In genomic region chr10:122264931-122265330, GRCh38 we compare ENCODE assay signal across 17 cellular contexts. TPM values are rescaled to one million over a fixed set of nuclear protein-coding genes. Genes with fewer than 3 reads are reported as not detected.
DNase-seq lines count a peak whose midpoint lies in the region; ATAC-seq, FAIRE-seq and TF ChIP-seq lines count a peak whose summit lies in the region.
"Had no signal": no experiment of that assay in that cellular context is flagged by ENCODE, and none has a peak within 500 bp of the region (broad histone marks: within the 10 kb centered on the region; RNA-seq: fewer than 3 reads in every experiment).

No MANE protein-coding gene starts in this region.

- H3K36me3 ChIP-seq in mammary epithelial cell (ENCODE audit: insufficient read depth, low read length) (peaks cover 2% of the 10 kb centered on the region), adipocyte (ENCODE audit: control insufficient read depth, insufficient read depth, low read length, severe bottlenecking) (no peaks in the 10 kb centered on the region), mesenchymal stem cell (ENCODE audit: control insufficient read depth in 1 of 2, insufficient read depth in 2 of 2, low read depth in 1 of 2, low read length in 2 of 2) (peaks cover 6 to 10% of the 10 kb centered on the region in 2 experiments), spleen (no peaks in the 10 kb centered on the region), HepG2 (replicated peaks in 1 of 2; ENCODE audit: control insufficient read depth in 1 of 2, insufficient read depth in 2 of 2, low read length in 2 of 2) (peaks cover 0 to 1% of the 10 kb centered on the region in 2 experiments; a peak in 1 of 5 replicates)

- H3K23ac ChIP-seq in mesenchymal stem cell (ENCODE audit: low read length in 2 of 2): no peak overlapping the region

- intact Hi-C loops in MCF 10A (cut with micrococcal nuclease) (loop anchor here (10.0 kb wide), 2 partner anchors 120 to 210 kb away; no protein-coding TSS in a partner anchor), mammary epithelial cell (cut with micrococcal nuclease) (no loop called here), spleen (cut with DNase I; ENCODE audit: low total_unique reads) (no loop called here), HepG2 (cut with micrococcal nuclease; ENCODE audit: unreplicated experiment) (loop anchor here (10.0 kb wide), 2 partner anchors 120 to 220 kb away; no protein-coding TSS in a partner anchor)

- no peak overlapping the region for H4K8ac ChIP-seq in mesenchymal stem cell (ENCODE audit: low read length)

- H3K4me3 Mint-ChIP-seq in MCF 10A (ENCODE audit: unreplicated experiment): peak overlapping the region; percentile 64

- H2BK12ac ChIP-seq in mesenchymal stem cell (ENCODE audit: low read length in 2 of 2): peak overlapping the region in 1 of 2 experiments; percentile 68

- no peak overlapping the region for H2BK120ac ChIP-seq in mesenchymal stem cell (ENCODE audit: low read depth, low read length)

- POLR2A ChIA-PET in MCF 10A (lab: Yijun Ruan, JAX) (interaction anchor here (2.0 kb wide), 1 partner anchor 11 kb away, joined by 6 read pairs; no protein-coding TSS in a partner anchor), HepG2 (lab: Yijun Ruan, JAX) (no interaction called here)

- H3K79me1 ChIP-seq in mesenchymal stem cell (replicated peaks; ENCODE audit: low read length, poor library complexity, severe bottlenecking): peaks cover 7% of the 10 kb centered on the region

- TF ChIP-seq RAD21 in HepG2 (CRISPR knock-in tag; IDR thresholded peaks at IDR 0.05): no peak

- H4K91ac ChIP-seq in mesenchymal stem cell (ENCODE audit: low read length): no peak overlapping the region

- no peak overlapping the region for H3K18ac ChIP-seq in mesenchymal stem cell (ENCODE audit: low read depth in 1 of 2, low read length in 2 of 2)

- peaks cover 85% of the 10 kb centered on the region for H3K36me3 Mint-ChIP-seq in MCF 10A (ENCODE audit: insufficient read depth, unreplicated experiment)

- 86% methylated on average over 8 of the region's 8 CpGs for WGBS in mammary epithelial cell (ENCODE audit: low coverage, missing lambda C conversion rate)
- WGBS in mesenchymal stem cell: 97% methylated on average over 3 of the region's 8 CpGs
- WGBS in spleen, 5 donors: 87 to 95% (median 89%) methylated on average over 8 of the region's 8 CpGs
- 98% methylated on average over 8 of the region's 8 CpGs for WGBS in HepG2 (ENCODE audit: low lambda C conversion rate)

- no peaks in the 10 kb centered on the region for H3K79me2 ChIP-seq in mammary epithelial cell (ENCODE audit: insufficient read depth, low read length)
- H3K79me2 ChIP-seq in HepG2 (ENCODE audit: insufficient read depth, low read length): no peaks in the 10 kb centered on the region

- H3K27me3 Mint-ChIP-seq in MCF 10A (ENCODE audit: insufficient read depth, unreplicated experiment): no peaks in the 10 kb centered on the region

- in situ Hi-C loops in mammary epithelial cell (cut with MboI; ENCODE audit: low sequenced_read_pairs in 2 of 2) (no loop called here), HepG2 (cut with HindIII; ENCODE audit: extremely low pct_ligation_motif_present, low pct_unique_long_range_greater_than_20kb) (no loop called here)

- BruUV-seq in MCF 10A (replicated peaks; lab: Mats Ljungman, UMichigan) (no TSS peak), mammary epithelial cell (replicated peaks; lab: Mats Ljungman, UMichigan) (no TSS peak), HepG2 (replicated peaks; lab: Mats Ljungman, UMichigan) (no TSS peak)

- DNase-seq in MCF 10A (ENCODE audit: unreplicated experiment) (no peak), mammary epithelial cell (no peak), adipocyte (ENCODE audit: low read depth) (no peak), mesenchymal stem cell (no peak), spleen (peak; percentile 32), HepG2 (ENCODE audit: low spot score) (no peak), HT-29 (ENCODE audit: low spot score) (no peak), AG08395 (ENCODE audit: low spot score) (no peak)
- DNase-seq: GF-D8, NCI-H1930, NCI-H748 treated with DMSO at 0.1 percent for 48 hours had no signal

- H2BK5ac ChIP-seq in mesenchymal stem cell (ENCODE audit: low read depth, low read length, poor library complexity, severe bottlenecking): no peak overlapping the region

- H2AK5ac ChIP-seq in mesenchymal stem cell (ENCODE audit: low read length, severe bottlenecking): peak overlapping the region; percentile 65

- TF ChIP-seq EP300 in HepG2 (IDR thresholded peaks at IDR 0.05; ENCODE audit: low read depth in 2 of 2, low read length in 2 of 2): no peak
- no peak for TF ChIP-seq EP300 in HepG2 (CRISPR knock-in tag; IDR thresholded peaks at IDR 0.05; ENCODE audit: borderline replicate concordance)

- no peak overlapping the region for H3K14ac ChIP-seq in mesenchymal stem cell (ENCODE audit: low read length in 2 of 2)

- H3K4ac ChIP-seq in mesenchymal stem cell (ENCODE audit: low read depth in 1 of 2, low read length in 2 of 2): peak overlapping the region in 1 of 2 experiments; percentile 47

- no peak overlapping the region for H3K4me3 ChIP-seq in mammary epithelial cell (replicated peaks in 1 of 3; ENCODE audit: insufficient read depth in 1 of 3, low read depth in 2 of 3, low read length in 3 of 3)
- peak overlapping the region; percentile 69 for H3K4me3 ChIP-seq in adipocyte (ENCODE audit: low read length)
- H3K4me3 ChIP-seq in mesenchymal stem cell (ENCODE audit: insufficient read depth in 1 of 2, low read depth in 1 of 2, low read length in 2 of 2): no peak overlapping the region
- H3K4me3 ChIP-seq in spleen: no peak overlapping the region
- no peak overlapping the region for H3K4me3 ChIP-seq in HepG2 (replicated peaks in 1 of 3; ENCODE audit: insufficient read depth in 1 of 3, low read depth in 2 of 3, low read length in 3 of 3)
- H3K4me3 ChIP-seq: BLaER1 treated with 17β-estradiol and CSF1 and Interleukin-3, amounts not matched to agents 10 nM and 100 nM had no signal

- H2BK15ac ChIP-seq in mesenchymal stem cell (ENCODE audit: low read depth, poor library complexity, severe bottlenecking): no peak overlapping the region

- peaks cover 11% of the 10 kb centered on the region for H3K4me1 ChIP-seq in mammary epithelial cell (ENCODE audit: insufficient read depth, low read length)
- H3K4me1 ChIP-seq in adipocyte (ENCODE audit: control insufficient read depth, insufficient read depth, low read length): peaks cover 31% of the 10 kb centered on the region
- H3K4me1 ChIP-seq in mesenchymal stem cell (ENCODE audit: control insufficient read depth, insufficient read depth, low read depth, low read length): peaks cover 15% of the 10 kb centered on the region
- no peaks in the 10 kb centered on the region for H3K4me1 ChIP-seq in spleen
- peaks cover 28% of the 10 kb centered on the region for H3K4me1 ChIP-seq in HepG2 (ENCODE audit: insufficient read depth, low read length)

- dilution Hi-C loops in mammary epithelial cell (cut with HindIII; ENCODE audit: low sequenced_read_pairs): no loop called here

- TF ChIP-seq POLR2A in spleen (IDR thresholded peaks at IDR 0.05) (no peak), HepG2 (IDR thresholded peaks at IDR 0.05; ENCODE audit: insufficient read depth in 1 of 2, low read depth in 2 of 2, low read length in 2 of 2) (no peak)

- H3K4me2 ChIP-seq in mammary epithelial cell (ENCODE audit: insufficient read depth, low read depth, low read length) (no peak overlapping the region), mesenchymal stem cell (ENCODE audit: low read length, poor library complexity, severe bottlenecking) (no peak overlapping the region), HepG2 (ENCODE audit: low read depth, low read length) (no peak overlapping the region)
- H3K4me2 ChIP-seq: BLaER1 treated with 17β-estradiol and CSF1 and Interleukin-3, amounts not matched to agents 10 nM and 100 nM had no signal

- TF ChIP-seq CTCF in MCF 10A (IDR thresholded peaks at IDR 0.05; ENCODE audit: unreplicated experiment): no peak
- no peak for TF ChIP-seq CTCF in mammary epithelial cell (conservative IDR thresholded peaks at IDR 0.05 in 1 of 2, IDR thresholded peaks at IDR 0.05 in 1 of 2; ENCODE audit: extremely low read depth in 1 of 2, insufficient read depth in 1 of 2, low read depth in 1 of 2, low read length in 2 of 2)
- TF ChIP-seq CTCF in spleen (IDR thresholded peaks at IDR 0.05 in 8 of 11, conservative IDR thresholded peaks at IDR 0.05 in 3 of 11): no peak
- no peak for TF ChIP-seq CTCF in HepG2 (CRISPR knock-in tag; IDR thresholded peaks at IDR 0.05)

- H2AFZ ChIP-seq in mammary epithelial cell (ENCODE audit: low read depth, low read length) (no peak overlapping the region), mesenchymal stem cell (ENCODE audit: low read depth, low read length) (no peak overlapping the region), HepG2 (ENCODE audit: low read length) (no peak overlapping the region)

- ATAC-seq in HepG2: no peak

- FAIRE-seq in HepG2 (lab: Jason Lieb, UNC): no peak
- FAIRE-seq: GM12892, H54 had no signal

- no peaks in the 10 kb centered on the region for H4K20me1 ChIP-seq in mammary epithelial cell (ENCODE audit: insufficient read depth, low read length)
- H4K20me1 ChIP-seq in HepG2 (ENCODE audit: insufficient read depth, low read length): no peaks in the 10 kb centered on the region
- H4K20me1 ChIP-seq: BLaER1 treated with 17β-estradiol and CSF1 and Interleukin-3, amounts not matched to agents 10 nM and 100 nM had no signal

- CTCF ChIA-PET in MCF 10A (lab: Yijun Ruan, JAX): no interaction called here
- CTCF ChIA-PET in mammary epithelial cell (lab: Charles Lee; ENCODE audit: low non-redundant PET): no interaction called here
- CTCF ChIA-PET in HepG2 (lab: Yijun Ruan, JAX; ENCODE audit: low intra/inter-chr PET ratio, low total read pairs): no interaction called here

- peaks cover 12% of the 10 kb centered on the region for H3K9me3 Mint-ChIP-seq in MCF 10A (ENCODE audit: unreplicated experiment)

- no peak overlapping the region for H3K27ac ChIP-seq in mammary epithelial cell (ENCODE audit: insufficient read depth, low read depth, low read length)
- peak overlapping the region; percentile 95 for H3K27ac ChIP-seq in mesenchymal stem cell (ENCODE audit: low read length, poor library complexity, severe bottlenecking)
- no peak overlapping the region for H3K27ac ChIP-seq in spleen
- H3K27ac ChIP-seq in HepG2 (ENCODE audit: extremely low read length, insufficient read depth, low read length): no peak overlapping the region
- H3K27ac ChIP-seq: 22Rv1; BLaER1 treated with 17β-estradiol and CSF1 and Interleukin-3, amounts not matched to agents 10 nM and 100 nM had no signal

- H3K4me1 Mint-ChIP-seq in MCF 10A (ENCODE audit: insufficient read depth, unreplicated experiment): peaks cover 32% of the 10 kb centered on the region

- no peak overlapping the region for H3K9ac ChIP-seq in mammary epithelial cell (ENCODE audit: insufficient read depth, low read length)
- peak overlapping the region; percentile 76 for H3K9ac ChIP-seq in adipocyte (ENCODE audit: low read length)
- no peak overlapping the region for H3K9ac ChIP-seq in mesenchymal stem cell (ENCODE audit: low read length)
- H3K9ac ChIP-seq in HepG2 (ENCODE audit: insufficient read depth, low read depth, low read length): no peak overlapping the region
- H3K9ac ChIP-seq: BLaER1 treated with 17β-estradiol and CSF1 and Interleukin-3, amounts not matched to agents 10 nM and 100 nM had no signal

- H3K27ac Mint-ChIP-seq in MCF 10A (ENCODE audit: low read depth, unreplicated experiment): peak overlapping the region; percentile 91

- H3K27me3 ChIP-seq in mammary epithelial cell (ENCODE audit: insufficient read depth, low read length) (no peaks in the 10 kb centered on the region), adipocyte (replicated peaks; ENCODE audit: control insufficient read depth, insufficient read depth, low read length) (no peaks in the 10 kb centered on the region), mesenchymal stem cell (ENCODE audit: control insufficient read depth in 1 of 2, insufficient read depth in 1 of 2, low read length in 2 of 2) (no peaks in the 10 kb centered on the region), spleen (replicated peaks in 1 of 7) (peaks cover 0 to 20% (median 0%) of the 10 kb centered on the region in 7 donors), HepG2 (ENCODE audit: control insufficient read depth in 1 of 2, insufficient read depth in 2 of 2, low read length in 2 of 2) (no peaks in the 10 kb centered on the region)
- H3K27me3 ChIP-seq: BLaER1 treated with 17β-estradiol and CSF1 and Interleukin-3, amounts not matched to agents 10 nM and 100 nM had no signal

- H3K9me3 ChIP-seq in mammary epithelial cell (replicated peaks; ENCODE audit: insufficient read depth, low read length): no peaks in the 10 kb centered on the region
- H3K9me3 ChIP-seq in adipocyte (ENCODE audit: control insufficient read depth, low read length): peaks cover 14% of the 10 kb centered on the region
- peaks cover 13% of the 10 kb centered on the region for H3K9me3 ChIP-seq in mesenchymal stem cell (ENCODE audit: control insufficient read depth, low read length)
- H3K9me3 ChIP-seq in spleen: peaks cover 0 to 31% (median 20%) of the 10 kb centered on the region in 8 donors
- peaks cover 7% of the 10 kb centered on the region; the same call in 1 of the 2 replicates for H3K9me3 ChIP-seq in HepG2 (ENCODE audit: low read length)

RNA-seq across cellular contexts. Expression of gene BTBD16, which starts 6.2 kb away (rescaled TPM):
- total RNA-seq in MCF 10A (2022) (0.16 TPM in 1 of 2 replicates, not detected in the other), mammary epithelial cell (under 1 TPM in 1 of 2 donors, not detected in 1; 0.24 TPM), spleen (not detected), HepG2 (2016; rRNA removed; fragmentation: Illumina TruSeq; extraction: Trizol) (3.6 and 5.0 TPM in 2 replicates)
- polyA plus RNA-seq in mammary epithelial cell (0.14 TPM), spleen (under 1 TPM in 2 of 3 donors, not detected in 1; 0.04 to 0.10 TPM), HepG2 (2011; rRNA removed) (8.0 and 11.9 TPM in 2 replicates)
- not detected for polyA minus RNA-seq in mammary epithelial cell
- not detected for polyA plus RNA-seq in mesenchymal stem cell (2013, experiment 1 of 2)
- polyA plus RNA-seq in mesenchymal stem cell (2013, experiment 2 of 2): not detected
- 7.2 and 7.4 TPM in 2 replicates for total RNA-seq in HepG2 (2016; cell fraction: cytosol; rRNA removed; fragmentation: Illumina TruSeq; extraction: Trizol; ENCODE audit: low read depth)
- 4.0 and 4.7 TPM in 2 replicates for total RNA-seq in HepG2 (2016; cell fraction: insoluble cytoplasmic fraction; rRNA removed; fragmentation: Illumina TruSeq; extraction: Trizol)
- 7.3 and 8.5 TPM in 2 replicates for total RNA-seq in HepG2 (2016; cell fraction: membrane; rRNA removed; fragmentation: Illumina TruSeq; extraction: Trizol)
- total RNA-seq in HepG2 (2016; cell fraction: nucleus; rRNA removed; fragmentation: Illumina TruSeq; extraction: Trizol): 3.1 and 3.4 TPM in 2 replicates
- polyA plus RNA-seq in HepG2 (2011; cell fraction: cytosol; rRNA removed): 8.3 and 9.7 TPM in 2 replicates
- polyA plus RNA-seq in HepG2 (2011; cell fraction: nucleus; rRNA removed): 5.4 and 5.5 TPM in 2 replicates
- 7.8 and 9.0 TPM in 2 replicates for polyA plus RNA-seq in HepG2 (2012)
- 13.5 and 16.1 TPM in 2 replicates for polyA plus RNA-seq in HepG2 (2016; cell fraction: cytosol; fragmentation: Illumina TruSeq; extraction: Trizol; ENCODE audit: low read depth)
- 10.5 and 11.7 TPM in 2 replicates for polyA plus RNA-seq in HepG2 (2016; cell fraction: insoluble cytoplasmic fraction; fragmentation: Illumina TruSeq; extraction: Trizol; ENCODE audit: low read depth)
- 14.2 and 14.7 TPM in 2 replicates for polyA plus RNA-seq in HepG2 (2016; cell fraction: membrane; fragmentation: Illumina TruSeq; extraction: Trizol; ENCODE audit: low read depth)
- polyA plus RNA-seq in HepG2 (2016; cell fraction: nucleus; fragmentation: Illumina TruSeq; extraction: Trizol; ENCODE audit: insufficient read depth, low read depth): 6.5 and 6.6 TPM in 2 replicates
- 0.44 and 32.3 TPM in 2 replicates for polyA minus RNA-seq in HepG2 (2011; rRNA and poly(A)+ RNA removed; ENCODE audit: low replicate concordance)
- 2.9 and 6.7 TPM in 2 replicates for polyA minus RNA-seq in HepG2 (2011; cell fraction: cytosol; rRNA and poly(A)+ RNA removed)
- polyA minus RNA-seq in HepG2 (2011; cell fraction: nucleus; rRNA and poly(A)+ RNA removed): 8.0 and 8.9 TPM in 2 replicates
- total RNA-seq in HT-29 (2014; rRNA removed; shearing (Covaris generic)): 4.0 and 4.7 TPM in 2 replicates
- total RNA-seq: Daoy, HT1080 had no signal

Comparison
In these comparisons a context has a peak if more than half of its experiments do, and no peak if none do; other contexts are left out.
1. intact Hi-C loops: an anchor here in MCF 10A (10.0 kb wide) and HepG2 (10.0 kb wide); none called in mammary epithelial cell and spleen.